Comparison of ENCODE assay signal across 1 cellular context in the genomic region with DNA sequence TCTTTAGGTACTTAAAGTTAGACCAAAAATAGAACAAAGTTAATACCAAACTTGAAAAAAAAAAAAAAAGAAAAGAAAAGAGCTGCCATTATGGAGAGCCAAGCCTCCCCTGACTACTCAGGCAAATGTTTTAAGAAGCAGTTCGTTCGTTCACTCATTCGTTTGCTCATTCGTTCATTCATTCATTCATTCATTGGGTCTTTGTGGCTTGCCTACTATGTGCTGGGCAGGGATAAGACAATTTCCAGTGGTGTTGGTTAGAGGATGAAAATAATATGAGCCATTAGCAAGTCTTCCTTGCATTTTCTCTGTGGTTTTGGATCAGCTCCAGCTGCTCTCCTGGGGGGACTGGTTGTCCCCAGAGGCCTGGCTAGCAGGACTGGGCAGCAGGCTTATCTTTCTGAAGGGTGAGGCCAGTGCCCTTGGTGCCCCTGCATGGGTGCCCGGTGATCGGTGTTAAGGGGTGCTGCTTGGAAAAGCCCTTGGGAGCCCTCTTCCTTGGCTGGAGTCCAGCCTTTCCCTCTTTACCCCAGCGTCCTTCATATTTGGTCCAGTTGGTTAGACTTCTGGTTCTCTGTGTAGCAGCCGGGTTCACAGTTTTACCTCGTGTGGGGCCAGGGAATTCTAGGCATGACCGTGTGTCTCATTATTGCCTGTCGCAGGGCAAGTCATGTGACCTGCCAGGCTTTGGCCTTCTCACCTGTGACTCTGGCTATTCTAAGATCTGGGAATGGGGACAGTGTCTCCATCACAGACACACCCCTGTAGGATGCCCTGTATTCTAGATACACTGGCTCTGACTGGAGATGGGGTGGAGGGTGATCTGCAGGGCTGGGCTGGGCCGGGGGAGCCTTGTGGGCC.
TF ChIP-seq lines count a peak whose summit lies in the region.

No MANE protein-coding gene starts in this region.

TF ChIP-seq in GM23338, 12 proteins besides CTCF, POLR2A, EP300 and RAD21 (continued from another document):
- TF ChIP-seq, protein P1, sequence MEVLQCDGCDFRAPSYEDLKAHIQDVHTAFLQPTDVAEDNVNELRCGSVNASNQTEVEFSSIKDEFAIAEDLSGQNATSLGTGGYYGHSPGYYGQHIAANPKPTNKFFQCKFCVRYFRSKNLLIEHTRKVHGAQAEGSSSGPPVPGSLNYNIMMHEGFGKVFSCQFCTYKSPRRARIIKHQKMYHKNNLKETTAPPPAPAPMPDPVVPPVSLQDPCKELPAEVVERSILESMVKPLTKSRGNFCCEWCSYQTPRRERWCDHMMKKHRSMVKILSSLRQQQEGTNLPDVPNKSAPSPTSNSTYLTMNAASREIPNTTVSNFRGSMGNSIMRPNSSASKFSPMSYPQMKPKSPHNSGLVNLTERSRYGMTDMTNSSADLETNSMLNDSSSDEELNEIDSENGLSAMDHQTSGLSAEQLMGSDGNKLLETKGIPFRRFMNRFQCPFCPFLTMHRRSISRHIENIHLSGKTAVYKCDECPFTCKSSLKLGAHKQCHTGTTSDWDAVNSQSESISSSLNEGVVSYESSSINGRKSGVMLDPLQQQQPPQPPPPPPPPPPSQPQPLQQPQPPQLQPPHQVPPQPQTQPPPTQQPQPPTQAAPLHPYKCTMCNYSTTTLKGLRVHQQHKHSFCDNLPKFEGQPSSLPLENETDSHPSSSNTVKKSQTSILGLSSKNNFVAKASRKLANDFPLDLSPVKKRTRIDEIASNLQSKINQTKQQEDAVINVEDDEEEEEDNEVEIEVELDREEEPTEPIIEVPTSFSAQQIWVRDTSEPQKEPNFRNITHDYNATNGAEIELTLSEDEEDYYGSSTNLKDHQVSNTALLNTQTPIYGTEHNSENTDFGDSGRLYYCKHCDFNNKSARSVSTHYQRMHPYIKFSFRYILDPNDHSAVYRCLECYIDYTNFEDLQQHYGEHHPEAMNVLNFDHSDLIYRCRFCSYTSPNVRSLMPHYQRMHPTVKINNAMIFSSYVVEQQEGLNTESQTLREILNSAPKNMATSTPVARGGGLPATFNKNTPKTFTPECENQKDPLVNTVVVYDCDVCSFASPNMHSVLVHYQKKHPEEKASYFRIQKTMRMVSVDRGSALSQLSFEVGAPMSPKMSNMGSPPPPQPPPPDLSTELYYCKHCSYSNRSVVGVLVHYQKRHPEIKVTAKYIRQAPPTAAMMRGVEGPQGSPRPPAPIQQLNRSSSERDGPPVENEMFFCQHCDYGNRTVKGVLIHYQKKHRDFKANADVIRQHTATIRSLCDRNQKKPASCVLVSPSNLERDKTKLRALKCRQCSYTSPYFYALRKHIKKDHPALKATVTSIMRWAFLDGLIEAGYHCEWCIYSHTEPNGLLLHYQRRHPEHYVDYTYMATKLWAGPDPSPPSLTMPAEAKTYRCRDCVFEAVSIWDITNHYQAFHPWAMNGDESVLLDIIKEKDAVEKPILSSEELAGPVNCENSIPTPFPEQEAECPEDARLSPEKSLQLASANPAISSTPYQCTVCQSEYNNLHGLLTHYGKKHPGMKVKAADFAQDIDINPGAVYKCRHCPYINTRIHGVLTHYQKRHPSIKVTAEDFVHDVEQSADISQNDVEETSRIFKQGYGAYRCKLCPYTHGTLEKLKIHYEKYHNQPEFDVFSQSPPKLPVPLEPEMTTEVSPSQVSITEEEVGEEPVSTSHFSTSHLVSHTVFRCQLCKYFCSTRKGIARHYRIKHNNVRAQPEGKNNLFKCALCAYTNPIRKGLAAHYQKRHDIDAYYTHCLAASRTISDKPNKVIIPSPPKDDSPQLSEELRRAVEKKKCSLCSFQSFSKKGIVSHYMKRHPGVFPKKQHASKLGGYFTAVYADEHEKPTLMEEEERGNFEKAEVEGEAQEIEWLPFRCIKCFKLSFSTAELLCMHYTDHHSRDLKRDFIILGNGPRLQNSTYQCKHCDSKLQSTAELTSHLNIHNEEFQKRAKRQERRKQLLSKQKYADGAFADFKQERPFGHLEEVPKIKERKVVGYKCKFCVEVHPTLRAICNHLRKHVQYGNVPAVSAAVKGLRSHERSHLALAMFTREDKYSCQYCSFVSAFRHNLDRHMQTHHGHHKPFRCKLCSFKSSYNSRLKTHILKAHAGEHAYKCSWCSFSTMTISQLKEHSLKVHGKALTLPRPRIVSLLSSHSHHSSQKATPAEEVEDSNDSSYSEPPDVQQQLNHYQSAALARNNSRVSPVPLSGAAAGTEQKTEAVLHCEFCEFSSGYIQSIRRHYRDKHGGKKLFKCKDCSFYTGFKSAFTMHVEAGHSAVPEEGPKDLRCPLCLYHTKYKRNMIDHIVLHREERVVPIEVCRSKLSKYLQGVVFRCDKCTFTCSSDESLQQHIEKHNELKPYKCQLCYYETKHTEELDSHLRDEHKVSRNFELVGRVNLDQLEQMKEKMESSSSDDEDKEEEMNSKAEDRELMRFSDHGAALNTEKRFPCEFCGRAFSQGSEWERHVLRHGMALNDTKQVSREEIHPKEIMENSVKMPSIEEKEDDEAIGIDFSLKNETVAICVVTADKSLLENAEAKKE (CRISPR knock-in tag; IDR thresholded peaks at IDR 0.05) = no peak
- no peak for TF ChIP-seq ZNF331 (CRISPR knock-in tag; IDR thresholded peaks at IDR 0.05; ENCODE audit: low read depth)
